19 cellular contexts compared by ENCODE assay signal in genomic region chr21:46154155-46154954, GRCh38. TPM values are rescaled to one million over a fixed set of nuclear protein-coding genes. Genes with fewer than 3 reads are reported as not detected.
A peak's percentile ranks its signal among the peaks of the same experiment; 100 is the strongest.
DNase-seq lines count a peak whose midpoint lies in the region; ATAC-seq and TF ChIP-seq lines count a peak whose summit lies in the region.
"Had no signal": no experiment of that assay in that cellular context is flagged by ENCODE, and none has a peak within 500 bp of the region (broad histone marks: within the 10 kb centered on the region; RNA-seq: fewer than 3 reads in every experiment).

No MANE protein-coding gene starts in this region.

- TF ChIP-seq CTCF in WERI-Rb-1 (IDR thresholded peaks at IDR 0.05; ENCODE audit: low read depth, low read length) = no peak
- TF ChIP-seq CTCF in progenitor cell of endocrine pancreas (IDR thresholded peaks at IDR 0.05; ENCODE audit: unreplicated experiment) = no peak

- H3K27me3 Mint-ChIP-seq in progenitor cell of endocrine pancreas = no peaks in the 10 kb centered on the region
- H3K27me3 Mint-ChIP-seq: memory B cell had no signal

- peaks cover 15% of the 10 kb centered on the region for H3K4me1 Mint-ChIP-seq in progenitor cell of endocrine pancreas (ENCODE audit: low read depth)
- H3K4me1 Mint-ChIP-seq: memory B cell had no signal

- no peak overlapping the region for H3K4me3 ChIP-seq in WERI-Rb-1 (ENCODE audit: low read depth, low read length)

- peak; percentile 0 for DNase-seq in ELF-1 (ENCODE audit: low read depth, low spot score)
- DNase-seq in WERI-Rb-1 = peak; percentile 12
- DNase-seq in islet precursor cell = peak; percentile 51
- DNase-seq in progenitor cell of endocrine pancreas (ENCODE audit: low spot score, unreplicated experiment) = no peak
- DNase-seq in occipital lobe (lab: John Stamatoyannopoulos, UW) = no peak
- no peak for DNase-seq in hepatic stellate cell (ENCODE audit: low spot score)
- DNase-seq in dedifferentiated amniotic fluid mesenchymal stem cell (ENCODE audit: extremely low spot score) = no peak
- DNase-seq: activated T-cell treated with anti-CD3 and anti-CD28 coated beads, Interleukin-2, amount 50 U/mL, for 4 hours; dermis blood vessel endothelial cell; NCI-H1436 treated with DMSO at 0.1 percent for 48 hours; NCI-H510A; SW 1271 had no signal

- H3K4me3 Mint-ChIP-seq in progenitor cell of endocrine pancreas (ENCODE audit: low read depth) = peak overlapping the region; percentile 31
- H3K4me3 Mint-ChIP-seq: activated T-cell treated with anti-CD3 and anti-CD28 coated beads, Interleukin-2, amount 50 U/mL, for 4 hours; memory B cell had no signal

- H3K27ac Mint-ChIP-seq in progenitor cell of endocrine pancreas = no peak overlapping the region
- H3K27ac Mint-ChIP-seq: memory B cell had no signal

- H3K36me3 ChIP-seq in WERI-Rb-1 = no peaks in the 10 kb centered on the region
- H3K36me3 ChIP-seq: neutrophil, thoracic aorta had no signal

- peak overlapping the region; percentile 77 for H3K27ac ChIP-seq in WERI-Rb-1
- H3K27ac ChIP-seq: HL-60, neutrophil, thoracic aorta had no signal

- H3K36me3 Mint-ChIP-seq in progenitor cell of endocrine pancreas (ENCODE audit: insufficient read depth) = no peaks in the 10 kb centered on the region

- H3K9me3 Mint-ChIP-seq in progenitor cell of endocrine pancreas (ENCODE audit: low read depth) = no peaks in the 10 kb centered on the region
- H3K9me3 Mint-ChIP-seq: activated T-cell treated with anti-CD3 and anti-CD28 coated beads, Interleukin-2, amount 50 U/mL, for 4 hours; memory B cell had no signal

- no peak for ATAC-seq in HG02610 (IDR thresholded peaks at IDR 0.05; ENCODE audit: unreplicated experiment)

- no peaks in the 10 kb centered on the region for H3K27me3 ChIP-seq in WERI-Rb-1 (ENCODE audit: insufficient read depth, low read depth, severe bottlenecking)
- H3K27me3 ChIP-seq: neutrophil had no signal

- no peaks in the 10 kb centered on the region for H3K9me3 ChIP-seq in WERI-Rb-1 (ENCODE audit: severe bottlenecking)
- H3K9me3 ChIP-seq: neutrophil, thoracic aorta had no signal

RNA-seq across cellular contexts. Expression of gene FTCD, which starts 1.0 kb away (rescaled TPM):
- total RNA-seq in progenitor cell of endocrine pancreas (48.4 and 49.3 TPM in 2 replicates), occipital lobe (not detected)
- total RNA-seq: LHCN-M2 had no signal

RNA-seq across cellular contexts. Expression of gene SPATC1L, which starts 29.9 kb away (rescaled TPM):
- total RNA-seq in progenitor cell of endocrine pancreas = 31.4 and 32.8 TPM in 2 replicates
- total RNA-seq in occipital lobe = 2.8 TPM

RNA-seq across cellular contexts. Expression of gene COL6A2, which starts 56.4 kb away (rescaled TPM):
- 32.0 and 38.6 TPM in 2 replicates for total RNA-seq in progenitor cell of endocrine pancreas
- 37.1 TPM for total RNA-seq in occipital lobe
- total RNA-seq: OCI-LY7 had no signal

Comparison
In these comparisons a context has a peak if more than half of its experiments do, and no peak if none do; other contexts are left out.
1. DNase-seq: peak in ELF-1 (single experiment), WERI-Rb-1 (single experiment) and islet precursor cell (single experiment); none in progenitor cell of endocrine pancreas (single experiment), occipital lobe (single experiment), hepatic stellate cell (single experiment) and dedifferentiated amniotic fluid mesenchymal stem cell (single experiment).
2. RNA of gene FTCD, which starts 1.0 kb away (total RNA-seq): 48.4 to 49.3 TPM in progenitor cell of endocrine pancreas; not detected in occipital lobe (single experiment); every median in the first group is over 10 times any median in the second.